15 cellular contexts compared by ENCODE assay signal in genomic region chr3:177811111-177811510, GRCh38.
A peak's percentile ranks its signal among the peaks of the same experiment; 100 is the strongest.
DNase-seq lines count a peak whose midpoint lies in the region; ATAC-seq, FAIRE-seq and TF ChIP-seq lines count a peak whose summit lies in the region.
"Had no signal": no experiment of that assay in that cellular context is flagged by ENCODE, and none has a peak within 500 bp of the region (broad histone marks: within the 10 kb centered on the region; RNA-seq: fewer than 3 reads in every experiment).

No MANE protein-coding gene starts in this region.

- no peak for TF ChIP-seq CTCF in DOHH2 (IDR thresholded peaks at IDR 0.05; ENCODE audit: low read depth, low read length, poor library complexity, severe bottlenecking)

- H3K27ac ChIP-seq in DOHH2 (ENCODE audit: low read depth, low read length) (no peak overlapping the region), trophoblast cell (ENCODE audit: low read depth, low read length) (no peak overlapping the region)
- H3K27ac ChIP-seq: ascending aorta, KMS-11 had no signal

- peaks cover 4% of the 10 kb centered on the region; the same call in 1 of the 2 replicates for H3F3A ChIP-seq in DOHH2 (ENCODE audit: control insufficient read depth, insufficient read depth)

- intact Hi-C loops in left colon (cut with DNase I, micrococcal nuclease), result no loop called here

- H3K79me2 ChIP-seq in DOHH2 (ENCODE audit: control insufficient read depth, low read length) (no peaks in the 10 kb centered on the region), trophoblast cell (ENCODE audit: control insufficient read depth, insufficient read depth, low read length, poor library complexity) (no peaks in the 10 kb centered on the region)

- peak overlapping the region; percentile 64 for H2BK12ac ChIP-seq in trophoblast cell (ENCODE audit: low read length)

- H3K79me1 ChIP-seq in trophoblast cell (ENCODE audit: low read length), result peaks cover 12% of the 10 kb centered on the region

- no peaks in the 10 kb centered on the region for H4K20me1 ChIP-seq in DOHH2 (ENCODE audit: control insufficient read depth, insufficient read depth, low read depth, low read length)

- no peaks in the 10 kb centered on the region for H3K9me2 ChIP-seq in DOHH2 (replicated peaks; ENCODE audit: control insufficient read depth, low read length)

- H3K4ac ChIP-seq in trophoblast cell (ENCODE audit: low read depth, low read length), result no peak overlapping the region

- H3K4me2 ChIP-seq in DOHH2 (ENCODE audit: low read length) (peak overlapping the region; percentile 24), trophoblast cell (ENCODE audit: low read length) (no peak overlapping the region)
- H3K4me2 ChIP-seq: KMS-11 had no signal

- H3K4me3 ChIP-seq in DOHH2 (ENCODE audit: low read length), result no peak overlapping the region
- H3K4me3 ChIP-seq in trophoblast cell (ENCODE audit: low read depth, low read length), result no peak overlapping the region
- H3K4me3 ChIP-seq: ascending aorta, coronary artery, GM12878, spleen had no signal

- H2AK5ac ChIP-seq in trophoblast cell (ENCODE audit: low read length), result no peak overlapping the region

- H2BK120ac ChIP-seq in trophoblast cell (ENCODE audit: insufficient read depth, low read length, poor library complexity), result no peak overlapping the region

- H3K9ac ChIP-seq in trophoblast cell (ENCODE audit: low read length), result no peak overlapping the region
- H3K9ac ChIP-seq: KMS-11 had no signal

- no peak overlapping the region for H3K23ac ChIP-seq in trophoblast cell (ENCODE audit: low read length)

- FAIRE-seq in HTR-8/SVneo (lab: Jason Lieb, UNC), result no peak
- FAIRE-seq: GM12878, kidney had no signal

- H4K12ac ChIP-seq in trophoblast cell (ENCODE audit: low read depth, low read length), result no peak overlapping the region

- ATAC-seq in GM21529 (IDR thresholded peaks at IDR 0.05; ENCODE audit: unreplicated experiment) (peak; percentile 41), left colon (no peak)
- ATAC-seq: GM12878 had no signal

- H3K9me3 ChIP-seq in DOHH2 (ENCODE audit: control insufficient read depth, insufficient read depth, low read length) (peaks cover 2% of the 10 kb centered on the region; the same call in 1 of the 2 replicates), trophoblast cell (ENCODE audit: insufficient read depth, low read depth, low read length) (no peaks in the 10 kb centered on the region)
- H3K9me3 ChIP-seq: ascending aorta, spleen had no signal

- no peak overlapping the region for H3K18ac ChIP-seq in trophoblast cell (ENCODE audit: low read length)

- H3K36me3 ChIP-seq in DOHH2 (ENCODE audit: control insufficient read depth, low read length) (no peaks in the 10 kb centered on the region), trophoblast cell (ENCODE audit: control insufficient read depth in 1 of 2, insufficient read depth in 2 of 2, low read length in 2 of 2) (no peaks in the 10 kb centered on the region)
- H3K36me3 ChIP-seq: ascending aorta, spleen had no signal

- H4K91ac ChIP-seq in trophoblast cell (ENCODE audit: low read depth, low read length), result no peak overlapping the region

- no peak overlapping the region for H3K14ac ChIP-seq in trophoblast cell (ENCODE audit: low read length)

- no peak overlapping the region for H2BK5ac ChIP-seq in trophoblast cell (ENCODE audit: low read depth, low read length, poor library complexity)

- H3K4me1 ChIP-seq in DOHH2 (ENCODE audit: control insufficient read depth, low read length) (peaks cover 18% of the 10 kb centered on the region), trophoblast cell (ENCODE audit: control insufficient read depth in 1 of 2, insufficient read depth in 2 of 2, low read length in 2 of 2) (peaks cover 4 to 8% of the 10 kb centered on the region in 2 experiments)

- DNase-seq in OCI-M1 (lab: John Stamatoyannopoulos, UW) (peak; percentile 68), trophoblast cell (no peak), HTR-8/SVneo (ENCODE audit: insufficient read length, low spot score) (no peak), left colon (no peak), NCI-H146 (lab: John Stamatoyannopoulos, UW) (no peak)
- DNase-seq: kidney, NCI-H774, SHP77 treated with DMSO at 0.1 percent for 48 hours, spleen had no signal

- no CpG with 5 or more reads among the region's 3 CpGs for WGBS in trophoblast cell (ENCODE audit: extremely low coverage, insufficient coverage, insufficient read length)

- no peak overlapping the region for H4K8ac ChIP-seq in trophoblast cell (ENCODE audit: low read depth, low read length)

- H3K27me3 ChIP-seq in DOHH2 (ENCODE audit: control insufficient read depth, low read length), result no peaks in the 10 kb centered on the region
- no peaks in the 10 kb centered on the region for H3K27me3 ChIP-seq in trophoblast cell (ENCODE audit: insufficient read depth, low read length)
- H3K27me3 ChIP-seq: ascending aorta, spleen had no signal

- no peak overlapping the region for H2AFZ ChIP-seq in trophoblast cell (ENCODE audit: insufficient read depth, low read length, poor library complexity)
